1 cellular context compared by ENCODE assay signal in the genomic region with DNA sequence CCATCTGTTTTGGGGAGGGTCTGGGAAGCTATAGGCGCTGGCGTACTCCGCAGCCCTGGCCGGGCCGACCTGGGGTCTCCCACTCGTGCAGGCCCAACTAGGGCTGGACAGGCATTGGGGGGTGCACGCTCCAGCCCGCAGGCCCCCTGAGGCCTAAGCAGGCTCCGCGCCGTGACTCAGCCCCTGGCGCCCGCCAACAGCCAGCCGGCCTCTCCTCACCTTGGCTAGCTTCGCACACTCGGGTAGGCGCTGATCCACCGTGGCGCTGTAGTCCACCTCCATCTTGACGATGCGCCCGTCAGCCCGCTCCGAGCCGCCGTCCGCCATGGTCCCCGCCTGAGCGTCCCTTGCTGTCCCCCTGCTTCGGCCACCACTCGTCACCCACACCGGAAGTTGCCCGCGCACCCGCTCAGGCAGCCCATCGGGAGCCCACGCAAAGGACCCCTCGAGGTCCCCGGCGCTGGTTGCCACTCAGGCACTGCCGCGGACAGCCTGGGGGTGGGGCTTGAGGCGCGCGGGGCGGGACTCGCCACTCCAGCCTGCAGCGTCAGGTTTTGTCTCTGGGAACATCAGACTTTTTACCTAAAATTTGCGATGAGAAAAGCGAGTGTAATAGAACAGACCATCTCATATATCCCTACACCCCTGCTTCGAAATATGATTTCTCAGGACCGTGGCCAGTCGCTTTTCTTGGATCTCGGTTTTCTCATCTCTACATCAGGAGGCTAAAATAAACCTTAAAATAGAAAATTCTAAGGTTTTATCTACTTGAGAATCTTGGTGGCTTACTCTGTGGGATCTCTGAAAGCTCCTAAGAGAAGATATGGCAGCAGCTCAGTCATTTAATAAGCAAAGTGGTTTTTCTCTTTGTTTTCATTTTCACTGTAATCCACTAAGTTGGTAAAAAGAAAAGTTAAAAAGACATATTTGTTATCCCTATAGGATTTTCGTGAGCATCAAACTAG.
TF ChIP-seq lines count a peak whose summit lies in the region.

A gene (minus strand): TSS at position 385 of the 965 bp plus-strand sequence. CDS start 58 bp downstream, at position 327.

TF ChIP-seq in HepG2, 621 proteins besides CTCF, POLR2A, EP300 and RAD21 (continued from another document and continues in another):
- TF ChIP-seq, protein P1, sequence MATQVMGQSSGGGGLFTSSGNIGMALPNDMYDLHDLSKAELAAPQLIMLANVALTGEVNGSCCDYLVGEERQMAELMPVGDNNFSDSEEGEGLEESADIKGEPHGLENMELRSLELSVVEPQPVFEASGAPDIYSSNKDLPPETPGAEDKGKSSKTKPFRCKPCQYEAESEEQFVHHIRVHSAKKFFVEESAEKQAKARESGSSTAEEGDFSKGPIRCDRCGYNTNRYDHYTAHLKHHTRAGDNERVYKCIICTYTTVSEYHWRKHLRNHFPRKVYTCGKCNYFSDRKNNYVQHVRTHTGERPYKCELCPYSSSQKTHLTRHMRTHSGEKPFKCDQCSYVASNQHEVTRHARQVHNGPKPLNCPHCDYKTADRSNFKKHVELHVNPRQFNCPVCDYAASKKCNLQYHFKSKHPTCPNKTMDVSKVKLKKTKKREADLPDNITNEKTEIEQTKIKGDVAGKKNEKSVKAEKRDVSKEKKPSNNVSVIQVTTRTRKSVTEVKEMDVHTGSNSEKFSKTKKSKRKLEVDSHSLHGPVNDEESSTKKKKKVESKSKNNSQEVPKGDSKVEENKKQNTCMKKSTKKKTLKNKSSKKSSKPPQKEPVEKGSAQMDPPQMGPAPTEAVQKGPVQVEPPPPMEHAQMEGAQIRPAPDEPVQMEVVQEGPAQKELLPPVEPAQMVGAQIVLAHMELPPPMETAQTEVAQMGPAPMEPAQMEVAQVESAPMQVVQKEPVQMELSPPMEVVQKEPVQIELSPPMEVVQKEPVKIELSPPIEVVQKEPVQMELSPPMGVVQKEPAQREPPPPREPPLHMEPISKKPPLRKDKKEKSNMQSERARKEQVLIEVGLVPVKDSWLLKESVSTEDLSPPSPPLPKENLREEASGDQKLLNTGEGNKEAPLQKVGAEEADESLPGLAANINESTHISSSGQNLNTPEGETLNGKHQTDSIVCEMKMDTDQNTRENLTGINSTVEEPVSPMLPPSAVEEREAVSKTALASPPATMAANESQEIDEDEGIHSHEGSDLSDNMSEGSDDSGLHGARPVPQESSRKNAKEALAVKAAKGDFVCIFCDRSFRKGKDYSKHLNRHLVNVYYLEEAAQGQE (IDR thresholded peaks at IDR 0.05; ENCODE audit: borderline replicate concordance in 1 of 2, low read depth in 1 of 2, low read length in 2 of 2), result peak in 1 of 2 experiments; percentile 58; a peak in 1 of 4 replicates
- no peak; the same call in 1 of the 2 replicates for TF ChIP-seq POLR2AphosphoS2 (IDR thresholded peaks at IDR 0.05; ENCODE audit: low read depth, low read length)
- TF ChIP-seq, protein P2, sequence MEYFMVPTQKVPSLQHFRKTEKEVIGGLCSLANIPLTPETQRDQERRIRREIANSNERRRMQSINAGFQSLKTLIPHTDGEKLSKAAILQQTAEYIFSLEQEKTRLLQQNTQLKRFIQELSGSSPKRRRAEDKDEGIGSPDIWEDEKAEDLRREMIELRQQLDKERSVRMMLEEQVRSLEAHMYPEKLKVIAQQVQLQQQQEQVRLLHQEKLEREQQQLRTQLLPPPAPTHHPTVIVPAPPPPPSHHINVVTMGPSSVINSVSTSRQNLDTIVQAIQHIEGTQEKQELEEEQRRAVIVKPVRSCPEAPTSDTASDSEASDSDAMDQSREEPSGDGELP (IDR thresholded peaks at IDR 0.05; ENCODE audit: borderline replicate concordance, low read depth), result peak; percentile 30; the same call in 1 of the 2 replicates
- TF ChIP-seq MATR3 (CRISPR knock-in tag; IDR thresholded peaks at IDR 0.05), result peak; percentile 98
- TF ChIP-seq EED (CRISPR knock-in tag; IDR thresholded peaks at IDR 0.05), result peak; percentile 98
- peak; percentile 79 for TF ChIP-seq CREB1 (IDR thresholded peaks at IDR 0.05)
- TF ChIP-seq CREB1 (CRISPR knock-in tag; IDR thresholded peaks at IDR 0.05), result no peak
- peak; percentile 85; the same call in 1 of the 2 replicates for TF ChIP-seq HOXA3 (CRISPR knock-in tag; IDR thresholded peaks at IDR 0.05)
- 0 out of 2 replicates have a peak, but pooled peaks have one; percentile 74 for TF ChIP-seq ZNF773 (CRISPR knock-in tag; IDR thresholded peaks at IDR 0.05; ENCODE audit: borderline replicate concordance)
- TF ChIP-seq ZFP36 (IDR thresholded peaks at IDR 0.05; ENCODE audit: borderline replicate concordance, low read depth, low read length, partially characterized antibody), result no peak
- peak; percentile 64; the same call in 1 of the 2 replicates for TF ChIP-seq HOXA5 (CRISPR knock-in tag; IDR thresholded peaks at IDR 0.05)
- TF ChIP-seq ZNF44 (CRISPR knock-in tag; IDR thresholded peaks at IDR 0.05), result peak; percentile 80
- TF ChIP-seq, protein P3, sequence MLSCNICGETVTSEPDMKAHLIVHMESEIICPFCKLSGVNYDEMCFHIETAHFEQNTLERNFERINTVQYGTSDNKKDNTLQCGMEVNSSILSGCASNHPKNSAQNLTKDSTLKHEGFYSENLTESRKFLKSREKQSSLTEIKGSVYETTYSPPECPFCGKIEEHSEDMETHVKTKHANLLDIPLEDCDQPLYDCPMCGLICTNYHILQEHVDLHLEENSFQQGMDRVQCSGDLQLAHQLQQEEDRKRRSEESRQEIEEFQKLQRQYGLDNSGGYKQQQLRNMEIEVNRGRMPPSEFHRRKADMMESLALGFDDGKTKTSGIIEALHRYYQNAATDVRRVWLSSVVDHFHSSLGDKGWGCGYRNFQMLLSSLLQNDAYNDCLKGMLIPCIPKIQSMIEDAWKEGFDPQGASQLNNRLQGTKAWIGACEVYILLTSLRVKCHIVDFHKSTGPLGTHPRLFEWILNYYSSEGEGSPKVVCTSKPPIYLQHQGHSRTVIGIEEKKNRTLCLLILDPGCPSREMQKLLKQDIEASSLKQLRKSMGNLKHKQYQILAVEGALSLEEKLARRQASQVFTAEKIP (CRISPR knock-in tag; IDR thresholded peaks at IDR 0.05; ENCODE audit: borderline replicate concordance), result no peak
- peak; percentile 54; the same call in 1 of the 2 replicates for TF ChIP-seq ZNF263 (CRISPR knock-in tag; IDR thresholded peaks at IDR 0.05)
- TF ChIP-seq, protein P4, sequence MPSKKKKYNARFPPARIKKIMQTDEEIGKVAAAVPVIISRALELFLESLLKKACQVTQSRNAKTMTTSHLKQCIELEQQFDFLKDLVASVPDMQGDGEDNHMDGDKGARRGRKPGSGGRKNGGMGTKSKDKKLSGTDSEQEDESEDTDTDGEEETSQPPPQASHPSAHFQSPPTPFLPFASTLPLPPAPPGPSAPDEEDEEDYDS (CRISPR knock-in tag; IDR thresholded peaks at IDR 0.05), result peak; percentile 91
- TF ChIP-seq ZFP90 (CRISPR knock-in tag; IDR thresholded peaks at IDR 0.05; ENCODE audit: borderline replicate concordance), result peak; percentile 80
- TF ChIP-seq ZBTB3 (CRISPR knock-in tag; IDR thresholded peaks at IDR 0.05; ENCODE audit: borderline replicate concordance, low read depth), result no peak
- peak; percentile 96 for TF ChIP-seq ZNF781 (CRISPR knock-in tag; IDR thresholded peaks at IDR 0.05; ENCODE audit: borderline replicate concordance, not compliant biosample characterization)
- TF ChIP-seq KDM2A (CRISPR knock-in tag; IDR thresholded peaks at IDR 0.05; ENCODE audit: borderline replicate concordance, low read depth), result peak; percentile 98
- TF ChIP-seq ERF (CRISPR knock-in tag; IDR thresholded peaks at IDR 0.05), result peak; percentile 89; the same call in 1 of the 2 replicates
- TF ChIP-seq ZNF12 (CRISPR knock-in tag; IDR thresholded peaks at IDR 0.05), result no peak
- TF ChIP-seq, protein P5, sequence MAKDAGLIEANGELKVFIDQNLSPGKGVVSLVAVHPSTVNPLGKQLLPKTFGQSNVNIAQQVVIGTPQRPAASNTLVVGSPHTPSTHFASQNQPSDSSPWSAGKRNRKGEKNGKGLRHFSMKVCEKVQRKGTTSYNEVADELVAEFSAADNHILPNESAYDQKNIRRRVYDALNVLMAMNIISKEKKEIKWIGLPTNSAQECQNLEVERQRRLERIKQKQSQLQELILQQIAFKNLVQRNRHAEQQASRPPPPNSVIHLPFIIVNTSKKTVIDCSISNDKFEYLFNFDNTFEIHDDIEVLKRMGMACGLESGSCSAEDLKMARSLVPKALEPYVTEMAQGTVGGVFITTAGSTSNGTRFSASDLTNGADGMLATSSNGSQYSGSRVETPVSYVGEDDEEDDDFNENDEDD (CRISPR knock-in tag; IDR thresholded peaks at IDR 0.05; ENCODE audit: borderline replicate concordance), result peak; percentile 62; the same call in 1 of the 2 replicates
- TF ChIP-seq FOXJ3 (CRISPR knock-in tag; IDR thresholded peaks at IDR 0.05; ENCODE audit: borderline replicate concordance), result 0 out of 2 replicates have a peak, but pooled peaks have one; percentile 34
- peak; percentile 97 for TF ChIP-seq ARID2 (CRISPR knock-in tag; IDR thresholded peaks at IDR 0.05; ENCODE audit: borderline replicate concordance)
- peak; percentile 93; the same call in 2 of the 3 replicates for TF ChIP-seq MXI1 (IDR thresholded peaks at IDR 0.05; ENCODE audit: borderline replicate concordance, low read depth, low read length)
- TF ChIP-seq, protein P6, sequence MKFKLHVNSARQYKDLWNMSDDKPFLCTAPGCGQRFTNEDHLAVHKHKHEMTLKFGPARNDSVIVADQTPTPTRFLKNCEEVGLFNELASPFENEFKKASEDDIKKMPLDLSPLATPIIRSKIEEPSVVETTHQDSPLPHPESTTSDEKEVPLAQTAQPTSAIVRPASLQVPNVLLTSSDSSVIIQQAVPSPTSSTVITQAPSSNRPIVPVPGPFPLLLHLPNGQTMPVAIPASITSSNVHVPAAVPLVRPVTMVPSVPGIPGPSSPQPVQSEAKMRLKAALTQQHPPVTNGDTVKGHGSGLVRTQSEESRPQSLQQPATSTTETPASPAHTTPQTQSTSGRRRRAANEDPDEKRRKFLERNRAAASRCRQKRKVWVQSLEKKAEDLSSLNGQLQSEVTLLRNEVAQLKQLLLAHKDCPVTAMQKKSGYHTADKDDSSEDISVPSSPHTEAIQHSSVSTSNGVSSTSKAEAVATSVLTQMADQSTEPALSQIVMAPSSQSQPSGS (CRISPR knock-in tag; IDR thresholded peaks at IDR 0.05), result peak; percentile 93
- TF ChIP-seq, protein P7, sequence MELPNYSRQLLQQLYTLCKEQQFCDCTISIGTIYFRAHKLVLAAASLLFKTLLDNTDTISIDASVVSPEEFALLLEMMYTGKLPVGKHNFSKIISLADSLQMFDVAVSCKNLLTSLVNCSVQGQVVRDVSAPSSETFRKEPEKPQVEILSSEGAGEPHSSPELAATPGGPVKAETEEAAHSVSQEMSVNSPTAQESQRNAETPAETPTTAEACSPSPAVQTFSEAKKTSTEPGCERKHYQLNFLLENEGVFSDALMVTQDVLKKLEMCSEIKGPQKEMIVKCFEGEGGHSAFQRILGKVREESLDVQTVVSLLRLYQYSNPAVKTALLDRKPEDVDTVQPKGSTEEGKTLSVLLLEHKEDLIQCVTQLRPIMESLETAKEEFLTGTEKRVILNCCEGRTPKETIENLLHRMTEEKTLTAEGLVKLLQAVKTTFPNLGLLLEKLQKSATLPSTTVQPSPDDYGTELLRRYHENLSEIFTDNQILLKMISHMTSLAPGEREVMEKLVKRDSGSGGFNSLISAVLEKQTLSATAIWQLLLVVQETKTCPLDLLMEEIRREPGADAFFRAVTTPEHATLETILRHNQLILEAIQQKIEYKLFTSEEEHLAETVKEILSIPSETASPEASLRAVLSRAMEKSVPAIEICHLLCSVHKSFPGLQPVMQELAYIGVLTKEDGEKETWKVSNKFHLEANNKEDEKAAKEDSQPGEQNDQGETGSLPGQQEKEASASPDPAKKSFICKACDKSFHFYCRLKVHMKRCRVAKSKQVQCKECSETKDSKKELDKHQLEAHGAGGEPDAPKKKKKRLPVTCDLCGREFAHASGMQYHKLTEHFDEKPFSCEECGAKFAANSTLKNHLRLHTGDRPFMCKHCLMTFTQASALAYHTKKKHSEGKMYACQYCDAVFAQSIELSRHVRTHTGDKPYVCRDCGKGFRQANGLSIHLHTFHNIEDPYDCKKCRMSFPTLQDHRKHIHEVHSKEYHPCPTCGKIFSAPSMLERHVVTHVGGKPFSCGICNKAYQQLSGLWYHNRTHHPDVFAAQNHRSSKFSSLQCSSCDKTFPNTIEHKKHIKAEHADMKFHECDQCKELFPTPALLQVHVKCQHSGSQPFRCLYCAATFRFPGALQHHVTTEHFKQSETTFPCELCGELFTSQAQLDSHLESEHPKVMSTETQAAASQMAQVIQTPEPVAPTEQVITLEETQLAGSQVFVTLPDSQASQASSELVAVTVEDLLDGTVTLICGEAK (IDR thresholded peaks at IDR 0.05), result 0 out of 2 replicates have a peak, but pooled peaks have one; percentile 18
- TF ChIP-seq, protein P7 (CRISPR knock-in tag; IDR thresholded peaks at IDR 0.05), result peak; percentile 92
- TF ChIP-seq ZNF350 (CRISPR knock-in tag; IDR thresholded peaks at IDR 0.05; ENCODE audit: borderline replicate concordance, low read depth), result peak; percentile 98
- TF ChIP-seq ZNF253 (CRISPR knock-in tag; IDR thresholded peaks at IDR 0.05; ENCODE audit: borderline replicate concordance), result 0 out of 2 replicates have a peak, but pooled peaks have one; percentile 78
- TF ChIP-seq ELF1 (CRISPR knock-in tag; IDR thresholded peaks at IDR 0.05), result peak; percentile 98
